15 cellular contexts compared by ENCODE assay signal in the genomic region with DNA sequence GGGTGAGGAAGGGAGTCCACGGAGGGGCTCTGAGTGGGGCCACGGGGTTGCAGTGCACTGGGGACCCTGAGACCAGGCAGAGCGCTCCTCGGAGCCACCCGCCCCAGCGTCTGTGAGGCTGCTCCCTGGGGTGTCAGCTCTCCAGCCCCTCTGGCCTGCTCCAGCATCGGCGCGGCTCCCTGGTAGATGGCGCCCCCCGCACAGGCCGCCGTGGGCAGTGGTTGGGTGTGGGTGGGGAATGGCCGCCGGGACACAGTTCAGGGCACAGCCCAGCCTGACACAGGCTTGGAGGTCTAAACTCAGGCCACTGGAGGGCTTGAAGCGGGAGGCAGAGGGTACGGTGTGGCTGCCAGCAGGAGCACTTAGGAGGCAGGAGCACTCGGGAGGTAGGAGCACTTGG.
DNase-seq lines count a peak whose midpoint lies in the region; ATAC-seq and TF ChIP-seq lines count a peak whose summit lies in the region.
"Had no signal": no experiment of that assay in that cellular context is flagged by ENCODE, and none has a peak within 500 bp of the region (broad histone marks: within the 10 kb centered on the region; RNA-seq: fewer than 3 reads in every experiment).

No MANE protein-coding gene starts in this region.

- DNase-seq in mesenteric fat pad (ENCODE audit: low spot score) (peak; percentile 85), spleen (peak; percentile 69), AG08396 (ENCODE audit: low spot score) (no peak)
- DNase-seq: ACHN; C1 segment of cervical spinal cord; CD4-positive, alpha-beta memory T cell; DMS79; EL; H7 had no signal

- H3K9ac ChIP-seq in HUES6 (ENCODE audit: low read length), result no peak overlapping the region

- H3K36me3 ChIP-seq in HUES6 (ENCODE audit: control insufficient read depth, insufficient read depth, low read length) (no peaks in the 10 kb centered on the region), spleen (no peaks in the 10 kb centered on the region)

- H3K9me3 ChIP-seq in HUES6 (ENCODE audit: control insufficient read depth, insufficient read depth, low read depth, low read length) (peaks cover 9% of the 10 kb centered on the region; the same call in 1 of the 2 replicates), spleen (peaks cover 0 to 9% (median under 1%) of the 10 kb centered on the region in 8 donors)

- H3K27ac ChIP-seq in HUES6 (ENCODE audit: low read depth, low read length) (peak overlapping the region; percentile 3; the same call in 1 of the 2 replicates), spleen (no peak overlapping the region)

- H3K27me3 ChIP-seq in HUES6 (ENCODE audit: control insufficient read depth, insufficient read depth, low read length), result peaks cover 5% of the 10 kb centered on the region; the same call in 1 of the 2 replicates
- peaks cover 0 to 48% (median 0%) of the 10 kb centered on the region in 7 donors for H3K27me3 ChIP-seq in spleen (replicated peaks in 1 of 7)

- TF ChIP-seq POLR2A in spleen (IDR thresholded peaks at IDR 0.05), result no peak

- no peak for TF ChIP-seq CTCF in spleen (IDR thresholded peaks at IDR 0.05 in 8 of 11, conservative IDR thresholded peaks at IDR 0.05 in 3 of 11)

- H3K4me1 ChIP-seq in HUES6 (ENCODE audit: control insufficient read depth, insufficient read depth, low read length) (peaks cover 36% of the 10 kb centered on the region), spleen (no peaks in the 10 kb centered on the region)

- intact Hi-C loops in spleen (cut with DNase I; ENCODE audit: low total_unique reads), result no loop called here

- H3K4me3 ChIP-seq in HUES6 (ENCODE audit: low read depth, low read length) (no peak overlapping the region), spleen (no peak overlapping the region)

- 83 to 89% (median 84%) methylated on average over 7 to 18 of the region's 18 CpGs for WGBS in spleen, 5 donors

- ATAC-seq in esophagus mucosa (peak; percentile 26), GM21717 (IDR thresholded peaks at IDR 0.05; ENCODE audit: unreplicated experiment) (no peak), HG03439 (IDR thresholded peaks at IDR 0.05; ENCODE audit: unreplicated experiment) (no peak), HG02938 (IDR thresholded peaks at IDR 0.05; ENCODE audit: unreplicated experiment) (no peak)
- ATAC-seq: HepG2 had no signal
